Comparison of ENCODE assay signal across 19 cellular contexts in genomic region chr17:27538156-27538955, GRCh38.
DNase-seq lines count a peak whose midpoint lies in the region; ATAC-seq and TF ChIP-seq lines count a peak whose summit lies in the region.
"Had no signal": no experiment of that assay in that cellular context is flagged by ENCODE, and none has a peak within 500 bp of the region (broad histone marks: within the 10 kb centered on the region; RNA-seq: fewer than 3 reads in every experiment).

No MANE protein-coding gene starts in this region.

- no CpG with 5 or more reads among the region's 11 CpGs for WGBS in mesendoderm (ENCODE audit: extremely low coverage, insufficient coverage, low lambda C conversion rate)

- H3K56ac ChIP-seq in mesendoderm (ENCODE audit: low read length), result no peak overlapping the region

- H3K9ac ChIP-seq in mesendoderm (ENCODE audit: low read length), result no peak overlapping the region
- H3K9ac ChIP-seq: KMS-11 had no signal

- H3K4me2 ChIP-seq in mesendoderm (ENCODE audit: low read length), result no peak overlapping the region
- H3K4me2 ChIP-seq: KMS-11 had no signal

- peaks cover 24% of the 10 kb centered on the region for H3K4me1 ChIP-seq in HEK293 (ENCODE audit: control insufficient read depth, insufficient read depth, low read length)
- peaks cover 16% of the 10 kb centered on the region for H3K4me1 ChIP-seq in mesendoderm (ENCODE audit: control insufficient read depth, low read depth, low read length)
- peaks cover 4 to 57% (median 45%) of the 10 kb centered on the region in 4 donors for H3K4me1 ChIP-seq in tibial artery
- H3K4me1 ChIP-seq: HAP-1 had no signal

- no peak overlapping the region for H2BK5ac ChIP-seq in mesendoderm (ENCODE audit: low read length)

- H3K9me3 ChIP-seq in HEK293 (ENCODE audit: control insufficient read depth, insufficient read depth, low read depth, low read length) (no peaks in the 10 kb centered on the region), tibial artery (no peaks in the 10 kb centered on the region)
- H3K9me3 ChIP-seq: HAP-1, heart right ventricle, left ventricle myocardium inferior had no signal

- H3K27ac ChIP-seq in HEK293 (ENCODE audit: extremely low read depth, low read depth, low read length) (no peak overlapping the region), caudate nucleus (ENCODE audit: low read depth, low read length) (peak overlapping the region; percentile 39), mesendoderm (ENCODE audit: low read depth, low read length) (no peak overlapping the region), tibial artery (peak overlapping the region; percentile 65 to 86)
- H3K27ac ChIP-seq: heart right ventricle, KMS-11, left ventricle myocardium inferior had no signal

- POLR2A ChIA-PET in HEK293 (lab: Yijun Ruan, JAX), result interaction anchor here (0.6 to 1.2 kb wide), 2 partner anchors 8 to 40 kb away, joined by 3 read pairs; no protein-coding TSS in a partner anchor

- H3K4ac ChIP-seq in mesendoderm (ENCODE audit: low read depth, low read length), result no peak overlapping the region

- no peak overlapping the region for H2BK15ac ChIP-seq in mesendoderm (replicated peaks; ENCODE audit: low read depth)

- H3K18ac ChIP-seq in mesendoderm (ENCODE audit: low read length), result no peak overlapping the region

- intact Hi-C loops in tibial artery (cut with DNase I; ENCODE audit: low total_unique reads), result no loop called here

- H3K36me3 ChIP-seq in HEK293 (ENCODE audit: control insufficient read depth in 2 of 2, insufficient read depth in 1 of 2, low read length in 2 of 2), result no peaks in the 10 kb centered on the region
- H3K36me3 ChIP-seq in mesendoderm (ENCODE audit: control insufficient read depth, insufficient read depth, low read length), result no peaks in the 10 kb centered on the region
- H3K36me3 ChIP-seq in tibial artery, result no peaks in the 10 kb centered on the region
- H3K36me3 ChIP-seq: HAP-1, heart right ventricle, left ventricle myocardium inferior had no signal

- peaks cover 43% of the 10 kb centered on the region for H3K79me2 ChIP-seq in mesendoderm (ENCODE audit: control insufficient read depth, insufficient read depth, low read length)

- CTCF ChIA-PET in HEK293 (lab: Yijun Ruan, JAX), result interaction anchor here (0.7 to 1.5 kb wide), 2 partner anchors 30 to 61 kb away, joined by 3 to 4 read pairs; no protein-coding TSS in a partner anchor

- no peaks in the 10 kb centered on the region for H3K27me3 ChIP-seq in mesendoderm (ENCODE audit: insufficient read depth, low read length, poor library complexity)
- H3K27me3 ChIP-seq in tibial artery, result no peaks in the 10 kb centered on the region
- H3K27me3 ChIP-seq: heart right ventricle had no signal

- TF ChIP-seq CTCF in HEK293 (tag by site-specific recombination; IDR thresholded peaks at IDR 0.05), result no peak
- no peak for TF ChIP-seq CTCF in tibial artery (IDR thresholded peaks at IDR 0.05)

- H3K79me1 ChIP-seq in mesendoderm (ENCODE audit: low read length), result peaks cover 61% of the 10 kb centered on the region

- H2BK120ac ChIP-seq in mesendoderm (ENCODE audit: low read depth, low read length), result no peak overlapping the region

- H3K4me3 ChIP-seq in HEK293 (ENCODE audit: low read depth, low read length) (no peak overlapping the region), mesendoderm (ENCODE audit: low read length) (no peak overlapping the region), tibial artery (no peak overlapping the region)
- H3K4me3 ChIP-seq: coronary artery, HAP-1, heart right ventricle, left ventricle myocardium inferior had no signal

- H2AK5ac ChIP-seq in mesendoderm (ENCODE audit: low read length), result no peak overlapping the region

- DNase-seq in caudate nucleus (lab: John Stamatoyannopoulos, UW) (peak in 39 of 61 donors; percentile 12 to 74 (median 37)), mesendoderm (peak; percentile 18), tibial artery (peak in 1 of 2 donors; percentile 56), EL (no peak)
- DNase-seq in stimulated activated CD4-positive, alpha-beta T cell treated with anti-CD3 and anti-CD28 coated beads, Interleukin-2, amount 100 ng/mL, for 48 hours, result no peak
- DNase-seq: activated CD4-positive, alpha-beta T cell treated with anti-CD3 and anti-CD28 coated beads for 48 hours; heart right ventricle; immature natural killer cell; left ventricle myocardium inferior; NCI-H1694 treated with DMSO at 0.1 percent for 48 hours; NCI-H526; stimulated activated CD4-positive, alpha-beta T cell treated with anti-CD3 and anti-CD28 coated beads, Interleukin-1b, Interleukin-23, amount 100 ng/mL, for 48 hours; stimulated activated naive B cell treated with anti-CD40 and anti-IgM and Interleukin-4, amounts not matched to agents 10 μg/mL and 1 μg/mL and 100 μg/mL, for 72 hours had no signal

- ATAC-seq in HG02571 (IDR thresholded peaks at IDR 0.05; ENCODE audit: unreplicated experiment) (no peak), GM19324 (IDR thresholded peaks at IDR 0.05; ENCODE audit: low FRiP score, unreplicated experiment) (no peak)
- ATAC-seq: heart right ventricle; stimulated activated naive B cell treated with anti-CD40 and anti-IgM and Interleukin-4, amounts not matched to agents 10 μg/mL and 1 μg/mL and 100 μg/mL, for 72 hours had no signal

- H4K5ac ChIP-seq in mesendoderm (ENCODE audit: low read length), result no peak overlapping the region

- H3K23ac ChIP-seq in mesendoderm (ENCODE audit: low read length), result no peak overlapping the region

- H4K8ac ChIP-seq in mesendoderm (ENCODE audit: low read depth, low read length), result no peak overlapping the region

TF ChIP-seq in HEK293, 187 proteins besides CTCF, POLR2A, EP300 and RAD21:
- TF ChIP-seq ZEB2 (tag by site-specific recombination; IDR thresholded peaks at IDR 0.05), result no peak
- peak; percentile 47; the same call in 1 of the 2 replicates for TF ChIP-seq ZNF600 (tag by site-specific recombination; IDR thresholded peaks at IDR 0.05)

Comparison
In these comparisons a context has a peak if more than half of its experiments do, and no peak if none do; other contexts are left out.
1. H3K27ac ChIP-seq: peak in caudate nucleus (single experiment) and tibial artery (2 of 2); none in HEK293 (single experiment) and mesendoderm (single experiment).
2. DNase-seq: peak in caudate nucleus (39 of 61) and mesendoderm (single experiment); none in EL (single experiment) and stimulated activated CD4-positive, alpha-beta T cell treated with anti-CD3 and anti-CD28 coated beads, Interleukin-2, amount 100 ng/mL, for 48 hours (0 of 2).